ENCODE assay signal across 1 cellular context in genomic region chr20:46970937-46971630, GRCh38.
TF ChIP-seq lines count a peak whose summit lies in the region.

No MANE protein-coding gene starts in this region.

TF ChIP-seq in HEK293, 187 proteins besides CTCF, POLR2A, EP300 and RAD21 (continued from another document):
- TF ChIP-seq ZNF518A (tag by site-specific recombination; conservative IDR thresholded peaks at IDR 0.05; ENCODE audit: low read depth) (peak; percentile 65), ZNF354C (tag by site-specific recombination; IDR thresholded peaks at IDR 0.05; ENCODE audit: borderline replicate concordance, low read depth) (no peak), KLF16 (tag by site-specific recombination; IDR thresholded peaks at IDR 0.05) (no peak; the same call in 1 of the 2 replicates)
TF ChIP-seq in HEK293: peak in this region for 12.
